In genomic region chr2:239917957-239918481, GRCh38 we compare ENCODE assay signal across 17 cellular contexts.
"Had no signal": no experiment of that assay in that cellular context is flagged by ENCODE, and none has a peak within 500 bp of the region (broad histone marks: within the 10 kb centered on the region; RNA-seq: fewer than 3 reads in every experiment).

No MANE protein-coding gene starts in this region.

- H3K36me3 ChIP-seq: gastroesophageal sphincter, heart right ventricle, left ventricle myocardium inferior had no signal

- ATAC-seq: activated T-cell treated with anti-CD3 and anti-CD28 coated beads, Interleukin-2, amount 50 U/mL, for 72 hours; gastroesophageal sphincter; mucosa of descending colon; naive thymus-derived CD4-positive, alpha-beta T cell; stimulated activated naive B cell treated with anti-CD40 and anti-IgM and Interleukin-4, amounts not matched to agents 10 μg/mL and 1 μg/mL and 100 μg/mL, for 72 hours; WTC11 had no signal

- FAIRE-seq: TTC549 had no signal

- H3K27me3 ChIP-seq: gastroesophageal sphincter, heart right ventricle had no signal

- DNase-seq: activated CD4-positive, alpha-beta T cell treated with anti-CD3 and anti-CD28 coated beads, Interleukin-2, amount 10 ng/mL, durations not matched to agents 24 days and 14 days; activated gamma-delta T cell treated with Interleukin-2 at 50 U/mL for 16 hours; activated T-cell treated with anti-CD3 and anti-CD28 coated beads, Interleukin-2, amount 50 U/mL, for 72 hours; dermis blood vessel endothelial cell; heart right ventricle; left ventricle myocardium inferior; mucosa of descending colon; stimulated activated CD4-positive, alpha-beta T cell treated with anti-CD3 and anti-CD28 coated beads, Interleukin-2, amount 100 ng/mL, for 48 hours; stimulated activated naive B cell treated with anti-CD40 and anti-IgM and Interleukin-4, amounts not matched to agents 10 μg/mL and 1 μg/mL and 100 μg/mL, for 72 hours; substantia nigra; T-helper 2 cell; trophoblast cell had no signal

- H2AFZ ChIP-seq: parathyroid adenoma had no signal

- H3K4me3 ChIP-seq: gastroesophageal sphincter, heart right ventricle, left ventricle myocardium inferior, mucosa of descending colon had no signal

- H3K4me1 ChIP-seq: parathyroid adenoma had no signal

- H3K9ac ChIP-seq: parathyroid adenoma had no signal

- H3K27ac ChIP-seq: gastroesophageal sphincter, heart right ventricle, left ventricle myocardium inferior, parathyroid adenoma had no signal

- H3K79me2 ChIP-seq: parathyroid adenoma had no signal
